In the genomic region with DNA sequence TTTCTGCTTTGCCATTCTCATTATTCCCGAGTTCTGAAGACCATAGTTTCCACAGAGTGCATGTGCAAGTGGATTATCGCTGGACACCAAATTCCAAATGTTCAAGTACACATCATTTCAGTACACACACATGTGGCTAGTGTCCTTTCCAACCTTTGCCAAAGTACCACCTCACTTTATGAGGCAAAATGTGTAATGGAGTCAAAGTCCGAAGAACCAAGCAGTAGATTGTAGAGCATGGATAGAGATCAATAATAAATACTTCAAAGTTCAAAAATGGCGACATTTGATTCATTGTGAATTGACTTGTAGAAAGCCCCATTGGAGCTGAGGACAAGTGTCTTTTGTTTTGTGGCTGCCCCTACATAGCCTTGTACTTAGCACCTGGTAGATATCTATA, we compare ENCODE assay signal across 38 cellular contexts.
"Had no signal": no experiment of that assay in that cellular context is flagged by ENCODE, and none has a peak within 500 bp of the region (broad histone marks: within the 10 kb centered on the region; RNA-seq: fewer than 3 reads in every experiment).

No MANE protein-coding gene starts in this region.

- DNase-seq: activated B cell treated with CpG ODN at 0.5 μM for 24 hours; activated CD4-positive, alpha-beta memory T cell treated with anti-CD3 and anti-CD28 coated beads for 36 hours; activated CD4-positive, alpha-beta T cell treated with anti-CD3 and anti-CD28 coated beads for 4 hours; activated CD4-positive, alpha-beta T cell treated with anti-CD3 and anti-CD28 coated beads, Interleukin-2, amount 10 ng/mL, durations not matched to agents 24 days and 14 days; activated CD4-positive, alpha-beta T cell treated with anti-CD3 and anti-CD28 coated beads, Interleukin-2, amount 50 U/mL, for 1 hour; activated CD4-positive, alpha-beta T cell treated with anti-CD3 and anti-CD28 coated beads, Interleukin-2, amount 50 U/mL, for 4 hours; activated CD4-positive, CD25-positive, alpha-beta regulatory T cell treated with anti-CD3 and anti-CD28 coated beads, Interleukin-2, amount 50 U/mL, for 72 hours; activated CD8-positive, alpha-beta memory T cell treated with anti-CD3 and anti-CD28 coated beads, Interleukin-2, amount 50 U/mL, for 4 hours; activated CD8-positive, alpha-beta T cell treated with anti-CD3 and anti-CD28 coated beads for 36 hours; activated effector memory CD4-positive, alpha-beta T cell treated with anti-CD3 and anti-CD28 coated beads, Interleukin-2, amount 50 U/mL, for 16 hours; activated gamma-delta T cell treated with Interleukin-2 at 50 U/mL for 16 hours; activated naive CD4-positive, alpha-beta T cell; activated naive CD4-positive, alpha-beta T cell treated with anti-CD3 and anti-CD28 coated beads for 36 hours; activated naive CD4-positive, alpha-beta T cell treated with anti-CD3 and anti-CD28 coated beads, Interleukin-2, amount 50 U/mL, for 16 hours; activated naive CD8-positive, alpha-beta T cell treated with anti-CD3 and anti-CD28 coated beads for 36 hours; activated T-cell treated with anti-CD3 and anti-CD28 coated beads for 4 hours; activated T-cell treated with anti-CD3 and anti-CD28 coated beads, Interleukin-2, amount 50 U/mL, for 1 hour; activated T-cell treated with anti-CD3 and anti-CD28 coated beads, Interleukin-2, amount 50 U/mL, for 4 hours; activated T-cell treated with anti-CD3 and anti-CD28 coated beads, Interleukin-2, amount 50 U/mL, for 72 hours; adrenal gland; amniotic stem cell; aorta; caudate nucleus; cerebellar nuclear complex; T-helper 1 cell; T-helper 2 cell; T-helper 9 cell had no signal

- H3K36me3 Mint-ChIP-seq: activated naive CD4-positive, alpha-beta T cell treated with anti-CD3 and anti-CD28 coated beads, Interleukin-2, amount 50 U/mL, for 72 hours; activated naive CD8-positive, alpha-beta T cell treated with anti-CD3 and anti-CD28 coated beads for 36 hours had no signal

- H3K27me3 Mint-ChIP-seq: activated B cell treated with CpG ODN at 0.5 μM for 24 hours; activated CD4-positive, alpha-beta memory T cell treated with anti-CD3 and anti-CD28 coated beads for 36 hours; activated CD4-positive, alpha-beta T cell treated with anti-CD3 and anti-CD28 coated beads, Interleukin-2, amount 10 ng/mL, durations not matched to agents 24 days and 14 days; activated CD8-positive, alpha-beta T cell treated with anti-CD3 and anti-CD28 coated beads for 36 hours; activated naive CD8-positive, alpha-beta T cell treated with anti-CD3 and anti-CD28 coated beads for 36 hours; activated T-helper 17 cell treated with anti-CD3 and anti-CD28 coated beads, Interleukin-2, amount 50 U/mL, for 72 hours; brain; central memory CD8-positive, alpha-beta T cell had no signal

- H3K9me3 Mint-ChIP-seq: activated B cell treated with CpG ODN at 0.5 μM for 24 hours; activated CD4-positive, alpha-beta memory T cell treated with anti-CD3 and anti-CD28 coated beads for 36 hours; activated CD4-positive, alpha-beta T cell treated with anti-CD3 and anti-CD28 coated beads, Interleukin-2, amount 10 ng/mL, durations not matched to agents 24 days and 14 days; activated CD8-positive, alpha-beta T cell treated with anti-CD3 and anti-CD28 coated beads for 36 hours; activated naive CD4-positive, alpha-beta T cell treated with anti-CD3 and anti-CD28 coated beads for 36 hours; activated naive CD4-positive, alpha-beta T cell treated with anti-CD3 and anti-CD28 coated beads, Interleukin-2, amount 50 U/mL, for 72 hours; activated naive CD8-positive, alpha-beta T cell treated with anti-CD3 and anti-CD28 coated beads for 36 hours; activated T-cell treated with anti-CD3 and anti-CD28 coated beads, Interleukin-2, amount 50 U/mL, for 4 hours; activated T-cell treated with anti-CD3 and anti-CD28 coated beads, Interleukin-2, amount 50 U/mL, for 72 hours; activated T-helper 1 cell treated with anti-CD3 and anti-CD28 coated beads, Interleukin-12 subunit alpha, Interleukin-12 subunit beta, Interleukin-2, Interleukin-4 antibody, amounts not matched to agents 30 ng/mL and 10 ng/mL and 1 ng/mL, durations not matched to agents 14 hours and 24 hours and 36 hours; activated T-helper 17 cell treated with anti-CD3 and anti-CD28 coated beads, Interleukin-2, amount 50 U/mL, for 72 hours; brain; central memory CD8-positive, alpha-beta T cell; T-helper 1 cell treated with Interleukin-12 subunit alpha and Interleukin-12 subunit beta and Interleukin-4 antibody, amounts not matched to agents 30 μg/mL and 1 μg/mL, for 36 hours; T-helper 2 cell treated with Interferon-gamma antibody and Interleukin-4, amounts not matched to agents 5 μg/mL and 100 μg/mL, for 36 hours had no signal

- H3K4me1 ChIP-seq: adrenal gland had no signal

- FAIRE-seq: bronchial epithelial cell, TTC549 had no signal

- H3K9me3 ChIP-seq: adrenal gland had no signal

- H3K4me3 ChIP-seq: adrenal gland, cardiac muscle cell had no signal

- H3K4me3 Mint-ChIP-seq: activated B cell treated with CpG ODN at 0.5 μM for 24 hours; activated CD4-positive, alpha-beta memory T cell treated with anti-CD3 and anti-CD28 coated beads for 36 hours; activated CD4-positive, alpha-beta T cell treated with anti-CD3 and anti-CD28 coated beads, Interleukin-2, amount 10 ng/mL, durations not matched to agents 24 days and 14 days; activated CD8-positive, alpha-beta T cell treated with anti-CD3 and anti-CD28 coated beads for 36 hours; activated naive CD4-positive, alpha-beta T cell treated with anti-CD3 and anti-CD28 coated beads for 36 hours; activated naive CD8-positive, alpha-beta T cell treated with anti-CD3 and anti-CD28 coated beads for 36 hours; activated T-cell treated with anti-CD3 and anti-CD28 coated beads, Interleukin-2, amount 50 U/mL, for 4 hours; activated T-cell treated with anti-CD3 and anti-CD28 coated beads, Interleukin-2, amount 50 U/mL, for 72 hours; activated T-helper 1 cell treated with anti-CD3 and anti-CD28 coated beads, Interleukin-12 subunit alpha, Interleukin-12 subunit beta, Interleukin-2, Interleukin-4 antibody, amounts not matched to agents 30 ng/mL and 10 ng/mL and 1 ng/mL, durations not matched to agents 14 hours and 24 hours and 36 hours; activated T-helper 17 cell treated with anti-CD3 and anti-CD28 coated beads, Interleukin-2, amount 50 U/mL, for 72 hours; brain; central memory CD8-positive, alpha-beta T cell; T-helper 1 cell treated with Interleukin-12 subunit alpha and Interleukin-12 subunit beta and Interleukin-4 antibody, amounts not matched to agents 30 μg/mL and 1 μg/mL, for 36 hours; T-helper 2 cell treated with Interferon-gamma antibody and Interleukin-4, amounts not matched to agents 5 μg/mL and 100 μg/mL, for 36 hours had no signal

- H3K27me3 ChIP-seq: adrenal gland, cardiac muscle cell had no signal

- H3K27ac ChIP-seq: adrenal gland, cardiac muscle cell, VCaP had no signal

- H3K36me3 ChIP-seq: adrenal gland, cardiac muscle cell had no signal

- H3K4me1 Mint-ChIP-seq: activated B cell treated with CpG ODN at 0.5 μM for 24 hours; activated CD4-positive, alpha-beta T cell treated with anti-CD3 and anti-CD28 coated beads, Interleukin-2, amount 10 ng/mL, durations not matched to agents 24 days and 14 days; activated naive CD8-positive, alpha-beta T cell treated with anti-CD3 and anti-CD28 coated beads for 36 hours; activated T-helper 17 cell treated with anti-CD3 and anti-CD28 coated beads, Interleukin-2, amount 50 U/mL, for 72 hours; central memory CD8-positive, alpha-beta T cell had no signal

- ATAC-seq: activated CD8-positive, alpha-beta T cell treated with anti-CD3 and anti-CD28 coated beads for 36 hours; activated naive CD4-positive, alpha-beta T cell treated with anti-CD3 and anti-CD28 coated beads, Interleukin-2, amount 50 U/mL, for 72 hours; activated T-cell treated with anti-CD3 and anti-CD28 coated beads, Interleukin-2, amount 50 U/mL, for 4 hours; activated T-cell treated with anti-CD3 and anti-CD28 coated beads, Interleukin-2, amount 50 U/mL, for 72 hours; activated T-helper 17 cell treated with anti-CD3 and anti-CD28 coated beads, Interleukin-2, amount 50 U/mL, for 72 hours had no signal

- H3K27ac Mint-ChIP-seq: activated B cell treated with CpG ODN at 0.5 μM for 24 hours; activated CD4-positive, alpha-beta memory T cell treated with anti-CD3 and anti-CD28 coated beads for 36 hours; activated CD4-positive, alpha-beta T cell treated with anti-CD3 and anti-CD28 coated beads, Interleukin-2, amount 10 ng/mL, durations not matched to agents 24 days and 14 days; activated CD8-positive, alpha-beta T cell treated with anti-CD3 and anti-CD28 coated beads for 36 hours; activated naive CD4-positive, alpha-beta T cell treated with anti-CD3 and anti-CD28 coated beads for 36 hours; activated naive CD4-positive, alpha-beta T cell treated with anti-CD3 and anti-CD28 coated beads, Interleukin-2, amount 50 U/mL, for 72 hours; activated naive CD8-positive, alpha-beta T cell treated with anti-CD3 and anti-CD28 coated beads for 36 hours; activated T-cell treated with anti-CD3 and anti-CD28 coated beads, Interleukin-2, amount 50 U/mL, for 72 hours; activated T-helper 1 cell treated with anti-CD3 and anti-CD28 coated beads, Interleukin-12 subunit alpha, Interleukin-12 subunit beta, Interleukin-2, Interleukin-4 antibody, amounts not matched to agents 30 ng/mL and 10 ng/mL and 1 ng/mL, durations not matched to agents 14 hours and 24 hours and 36 hours; activated T-helper 17 cell treated with anti-CD3 and anti-CD28 coated beads, Interleukin-2, amount 50 U/mL, for 72 hours; brain; T-helper 1 cell treated with Interleukin-12 subunit alpha and Interleukin-12 subunit beta and Interleukin-4 antibody, amounts not matched to agents 30 μg/mL and 1 μg/mL, for 36 hours; T-helper 2 cell treated with Interferon-gamma antibody and Interleukin-4, amounts not matched to agents 5 μg/mL and 100 μg/mL, for 36 hours had no signal
